Comparison of ENCODE assay signal across 23 cellular contexts in the genomic region with DNA sequence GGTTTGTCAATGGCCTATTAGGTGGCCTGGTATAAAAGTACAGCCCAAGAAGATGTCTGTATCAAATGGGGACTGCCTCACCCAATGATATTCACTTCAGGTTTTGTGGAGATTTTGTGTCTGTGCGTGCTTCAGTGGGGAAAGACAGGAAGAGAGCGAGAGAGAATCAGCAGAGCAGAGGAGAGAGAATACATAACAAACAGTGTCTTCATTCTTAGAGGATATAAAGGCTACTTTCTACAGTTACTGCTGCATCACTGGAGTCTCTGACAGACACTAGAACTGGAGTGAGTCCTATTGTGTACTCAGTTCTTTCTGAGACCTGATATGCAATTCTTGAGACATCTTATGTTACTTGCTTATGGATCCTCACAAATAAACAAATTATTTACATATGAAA.
"Had no signal": no experiment of that assay in that cellular context is flagged by ENCODE, and none has a peak within 500 bp of the region (broad histone marks: within the 10 kb centered on the region; RNA-seq: fewer than 3 reads in every experiment).

No MANE protein-coding gene starts in this region.

- DNase-seq: activated B cell treated with CpG ODN at 0.5 μM for 24 hours; activated CD4-positive, alpha-beta memory T cell treated with anti-CD3 and anti-CD28 coated beads, Interleukin-2, amount 10 ng/mL, durations not matched to agents 7 days and 5 days; activated CD4-positive, alpha-beta T cell treated with anti-CD3 and anti-CD28 coated beads, Interleukin-2, amount 10 ng/mL, durations not matched to agents 7 days and 5 days; activated naive CD4-positive, alpha-beta T cell treated with anti-CD3 and anti-CD28 coated beads, Interleukin-2, amount 50 U/mL, for 16 hours; activated T-cell treated with anti-CD3 and anti-CD28 coated beads for 4 hours; activated T-cell treated with anti-CD3 and anti-CD28 coated beads, Interleukin-2, amount 50 U/mL, for 72 hours; body of pancreas; central memory CD4-positive, alpha-beta T cell; MG63; NCI-H1105 treated with DMSO at 0.1 percent for 48 hours; NCI-H1930; NCI-H2171 treated with DMSO at 0.1 percent for 48 hours; NCI-H226; NCI-H526; NCI-H82; NK-92 treated with Interleukin-12 subunit alpha and Interleukin-12 subunit beta, amount 100 ng/mL, for 24 hours; OCI-M1; Peyer's patch; SHP77; T-helper 9 cell had no signal

- H3K27ac Mint-ChIP-seq: activated B cell treated with CpG ODN at 0.5 μM for 24 hours; activated CD4-positive, alpha-beta memory T cell treated with anti-CD3 and anti-CD28 coated beads, Interleukin-2, amount 10 ng/mL, durations not matched to agents 7 days and 5 days; activated CD4-positive, alpha-beta T cell treated with anti-CD3 and anti-CD28 coated beads, Interleukin-2, amount 10 ng/mL, durations not matched to agents 7 days and 5 days; activated T-cell treated with anti-CD3 and anti-CD28 coated beads, Interleukin-2, amount 50 U/mL, for 72 hours; T-helper 1 cell treated with Interleukin-12 subunit alpha and Interleukin-12 subunit beta and Interleukin-4 antibody, amounts not matched to agents 30 μg/mL and 1 μg/mL, for 36 hours had no signal

- H3K27me3 ChIP-seq: ascending aorta, body of pancreas, MG63, Peyer's patch, SJSA1 had no signal

- ATAC-seq: activated T-cell treated with anti-CD3 and anti-CD28 coated beads, Interleukin-2, amount 50 U/mL, for 72 hours; body of pancreas had no signal

- H3K4me1 ChIP-seq: ascending aorta, body of pancreas, Peyer's patch, SJSA1 had no signal

- H3K27ac ChIP-seq: ascending aorta, body of pancreas, Peyer's patch, SJSA1 had no signal

- H3K9me3 Mint-ChIP-seq: activated B cell treated with CpG ODN at 0.5 μM for 24 hours; activated CD4-positive, alpha-beta memory T cell treated with anti-CD3 and anti-CD28 coated beads, Interleukin-2, amount 10 ng/mL, durations not matched to agents 7 days and 5 days; activated T-cell treated with anti-CD3 and anti-CD28 coated beads, Interleukin-2, amount 50 U/mL, for 72 hours; T-helper 1 cell treated with Interleukin-12 subunit alpha and Interleukin-12 subunit beta and Interleukin-4 antibody, amounts not matched to agents 30 μg/mL and 1 μg/mL, for 36 hours had no signal

- H3K4me3 Mint-ChIP-seq: activated B cell treated with CpG ODN at 0.5 μM for 24 hours; activated CD4-positive, alpha-beta memory T cell treated with anti-CD3 and anti-CD28 coated beads, Interleukin-2, amount 10 ng/mL, durations not matched to agents 7 days and 5 days; activated CD4-positive, alpha-beta T cell treated with anti-CD3 and anti-CD28 coated beads, Interleukin-2, amount 10 ng/mL, durations not matched to agents 7 days and 5 days; activated T-cell treated with anti-CD3 and anti-CD28 coated beads, Interleukin-2, amount 50 U/mL, for 72 hours; T-helper 1 cell treated with Interleukin-12 subunit alpha and Interleukin-12 subunit beta and Interleukin-4 antibody, amounts not matched to agents 30 μg/mL and 1 μg/mL, for 36 hours had no signal

- H3K9me3 ChIP-seq: ascending aorta, body of pancreas, Peyer's patch, SJSA1 had no signal

- H3K27me3 Mint-ChIP-seq: activated B cell treated with CpG ODN at 0.5 μM for 24 hours; activated CD4-positive, alpha-beta memory T cell treated with anti-CD3 and anti-CD28 coated beads, Interleukin-2, amount 10 ng/mL, durations not matched to agents 7 days and 5 days; activated CD4-positive, alpha-beta T cell treated with anti-CD3 and anti-CD28 coated beads, Interleukin-2, amount 10 ng/mL, durations not matched to agents 7 days and 5 days had no signal

- H3K4me1 Mint-ChIP-seq: activated CD4-positive, alpha-beta memory T cell treated with anti-CD3 and anti-CD28 coated beads, Interleukin-2, amount 10 ng/mL, durations not matched to agents 7 days and 5 days; activated CD4-positive, alpha-beta T cell treated with anti-CD3 and anti-CD28 coated beads, Interleukin-2, amount 10 ng/mL, durations not matched to agents 7 days and 5 days had no signal
